1 cellular context compared by ENCODE assay signal in the genomic region with DNA sequence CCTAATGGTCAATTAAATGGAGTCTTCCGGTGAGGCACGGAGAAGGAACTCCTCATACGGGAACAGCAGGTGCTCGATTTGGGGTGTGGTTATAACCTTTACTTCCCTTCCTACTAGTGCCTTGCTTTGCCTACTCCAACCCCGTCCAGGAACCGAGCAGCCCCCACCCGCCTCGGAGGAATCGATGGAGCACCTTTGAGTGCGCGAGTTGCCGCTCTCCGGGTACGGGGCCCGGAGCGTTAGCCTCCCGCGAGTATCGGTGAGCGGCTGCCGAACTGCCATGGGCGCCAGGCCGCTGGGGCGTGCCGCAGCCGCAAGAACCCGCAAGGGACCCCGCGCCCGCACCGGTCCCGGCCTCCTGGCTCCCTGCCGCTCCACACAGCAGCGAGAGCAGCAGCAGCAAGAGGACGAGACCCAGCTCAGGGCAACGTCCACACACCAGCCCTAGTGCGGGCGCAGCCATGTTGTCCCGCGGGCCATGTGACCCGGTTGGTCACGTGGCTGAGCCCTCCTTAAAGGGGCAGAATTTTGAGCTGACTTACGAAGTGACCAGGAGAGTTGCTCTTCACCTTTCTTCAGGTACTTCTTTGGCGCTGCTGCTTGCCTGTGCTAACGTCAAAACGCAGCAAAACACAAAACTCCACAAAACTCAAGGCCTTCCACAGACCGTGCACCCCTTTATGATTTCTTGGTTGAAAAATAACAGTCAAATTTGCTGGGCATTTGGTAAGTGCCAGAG.
A peak's percentile ranks its signal among the peaks of the same experiment; 100 is the strongest.
TF ChIP-seq lines count a peak whose summit lies in the region.

Gene SUMF1 (minus strand): TSS at position 487 of the 739 bp plus-strand sequence. CDS start 24 bp downstream, at position 463.

TF ChIP-seq in HepG2, 621 proteins besides CTCF, POLR2A, EP300 and RAD21 (continued from another document and continues in another):
- TF ChIP-seq, protein P1, sequence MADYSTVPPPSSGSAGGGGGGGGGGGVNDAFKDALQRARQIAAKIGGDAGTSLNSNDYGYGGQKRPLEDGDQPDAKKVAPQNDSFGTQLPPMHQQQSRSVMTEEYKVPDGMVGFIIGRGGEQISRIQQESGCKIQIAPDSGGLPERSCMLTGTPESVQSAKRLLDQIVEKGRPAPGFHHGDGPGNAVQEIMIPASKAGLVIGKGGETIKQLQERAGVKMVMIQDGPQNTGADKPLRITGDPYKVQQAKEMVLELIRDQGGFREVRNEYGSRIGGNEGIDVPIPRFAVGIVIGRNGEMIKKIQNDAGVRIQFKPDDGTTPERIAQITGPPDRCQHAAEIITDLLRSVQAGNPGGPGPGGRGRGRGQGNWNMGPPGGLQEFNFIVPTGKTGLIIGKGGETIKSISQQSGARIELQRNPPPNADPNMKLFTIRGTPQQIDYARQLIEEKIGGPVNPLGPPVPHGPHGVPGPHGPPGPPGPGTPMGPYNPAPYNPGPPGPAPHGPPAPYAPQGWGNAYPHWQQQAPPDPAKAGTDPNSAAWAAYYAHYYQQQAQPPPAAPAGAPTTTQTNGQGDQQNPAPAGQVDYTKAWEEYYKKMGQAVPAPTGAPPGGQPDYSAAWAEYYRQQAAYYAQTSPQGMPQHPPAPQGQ (CRISPR knock-in tag; IDR thresholded peaks at IDR 0.05; ENCODE audit: borderline replicate concordance): no peak
- TF ChIP-seq KAT7 (CRISPR knock-in tag; IDR thresholded peaks at IDR 0.05; ENCODE audit: borderline replicate concordance): peak; percentile 98
- peak; percentile 18; the same call in 1 of the 2 replicates for TF ChIP-seq ZFP36L1 (CRISPR knock-in tag; IDR thresholded peaks at IDR 0.05)
- peak; percentile 85; the same call in 1 of the 2 replicates for TF ChIP-seq GZF1 (CRISPR knock-in tag; IDR thresholded peaks at IDR 0.05)
- TF ChIP-seq ZEB1 (IDR thresholded peaks at IDR 0.05; ENCODE audit: insufficient replicate concordance, low read depth): peak; percentile 31
- TF ChIP-seq CHD2 (IDR thresholded peaks at IDR 0.05; ENCODE audit: low read depth, low read length): 0 out of 2 replicates have a peak, but pooled peaks have one; percentile 19
- peak; percentile 73; the same call in 1 of the 2 replicates for TF ChIP-seq CREBL2 (CRISPR knock-in tag; IDR thresholded peaks at IDR 0.05; ENCODE audit: borderline replicate concordance)
- TF ChIP-seq SALL2 (CRISPR knock-in tag; IDR thresholded peaks at IDR 0.05): peak; percentile 88; the same call in 1 of the 2 replicates
- no peak for TF ChIP-seq IKZF4 (CRISPR knock-in tag; IDR thresholded peaks at IDR 0.05; ENCODE audit: borderline replicate concordance, low read depth, not compliant biosample characterization)
- TF ChIP-seq ZKSCAN5 (CRISPR knock-in tag; IDR thresholded peaks at IDR 0.05): no peak
- TF ChIP-seq IRF2 (CRISPR knock-in tag; IDR thresholded peaks at IDR 0.05): peak; percentile 82
- TF ChIP-seq, protein P2, sequence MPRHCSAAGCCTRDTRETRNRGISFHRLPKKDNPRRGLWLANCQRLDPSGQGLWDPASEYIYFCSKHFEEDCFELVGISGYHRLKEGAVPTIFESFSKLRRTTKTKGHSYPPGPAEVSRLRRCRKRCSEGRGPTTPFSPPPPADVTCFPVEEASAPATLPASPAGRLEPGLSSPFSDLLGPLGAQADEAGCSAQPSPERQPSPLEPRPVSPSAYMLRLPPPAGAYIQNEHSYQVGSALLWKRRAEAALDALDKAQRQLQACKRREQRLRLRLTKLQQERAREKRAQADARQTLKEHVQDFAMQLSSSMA (CRISPR knock-in tag; IDR thresholded peaks at IDR 0.05): no peak
- no peak for TF ChIP-seq GPBP1L1 (CRISPR knock-in tag; IDR thresholded peaks at IDR 0.05)
- TF ChIP-seq, protein P3, sequence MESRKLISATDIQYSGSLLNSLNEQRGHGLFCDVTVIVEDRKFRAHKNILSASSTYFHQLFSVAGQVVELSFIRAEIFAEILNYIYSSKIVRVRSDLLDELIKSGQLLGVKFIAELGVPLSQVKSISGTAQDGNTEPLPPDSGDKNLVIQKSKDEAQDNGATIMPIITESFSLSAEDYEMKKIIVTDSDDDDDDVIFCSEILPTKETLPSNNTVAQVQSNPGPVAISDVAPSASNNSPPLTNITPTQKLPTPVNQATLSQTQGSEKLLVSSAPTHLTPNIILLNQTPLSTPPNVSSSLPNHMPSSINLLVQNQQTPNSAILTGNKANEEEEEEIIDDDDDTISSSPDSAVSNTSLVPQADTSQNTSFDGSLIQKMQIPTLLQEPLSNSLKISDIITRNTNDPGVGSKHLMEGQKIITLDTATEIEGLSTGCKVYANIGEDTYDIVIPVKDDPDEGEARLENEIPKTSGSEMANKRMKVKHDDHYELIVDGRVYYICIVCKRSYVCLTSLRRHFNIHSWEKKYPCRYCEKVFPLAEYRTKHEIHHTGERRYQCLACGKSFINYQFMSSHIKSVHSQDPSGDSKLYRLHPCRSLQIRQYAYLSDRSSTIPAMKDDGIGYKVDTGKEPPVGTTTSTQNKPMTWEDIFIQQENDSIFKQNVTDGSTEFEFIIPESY (CRISPR knock-in tag; IDR thresholded peaks at IDR 0.05): peak; percentile 46
- peak; percentile 71; the same call in 1 of the 2 replicates for TF ChIP-seq ZNF547 (CRISPR knock-in tag; IDR thresholded peaks at IDR 0.05)
- TF ChIP-seq BHLHE40 (IDR thresholded peaks at IDR 0.05; ENCODE audit: low read length): peak; percentile 88
- TF ChIP-seq ZNF564 (CRISPR knock-in tag; IDR thresholded peaks at IDR 0.05): peak; percentile 78
- TF ChIP-seq ZNF766 (CRISPR knock-in tag; IDR thresholded peaks at IDR 0.05; ENCODE audit: borderline replicate concordance): peak; percentile 64; the same call in 1 of the 2 replicates
- TF ChIP-seq MYC (CRISPR knock-in tag; IDR thresholded peaks at IDR 0.05; ENCODE audit: borderline replicate concordance): peak; percentile 97
- peak; percentile 52 for TF ChIP-seq ZNF263 (CRISPR knock-in tag; IDR thresholded peaks at IDR 0.05)
- TF ChIP-seq, protein P4, sequence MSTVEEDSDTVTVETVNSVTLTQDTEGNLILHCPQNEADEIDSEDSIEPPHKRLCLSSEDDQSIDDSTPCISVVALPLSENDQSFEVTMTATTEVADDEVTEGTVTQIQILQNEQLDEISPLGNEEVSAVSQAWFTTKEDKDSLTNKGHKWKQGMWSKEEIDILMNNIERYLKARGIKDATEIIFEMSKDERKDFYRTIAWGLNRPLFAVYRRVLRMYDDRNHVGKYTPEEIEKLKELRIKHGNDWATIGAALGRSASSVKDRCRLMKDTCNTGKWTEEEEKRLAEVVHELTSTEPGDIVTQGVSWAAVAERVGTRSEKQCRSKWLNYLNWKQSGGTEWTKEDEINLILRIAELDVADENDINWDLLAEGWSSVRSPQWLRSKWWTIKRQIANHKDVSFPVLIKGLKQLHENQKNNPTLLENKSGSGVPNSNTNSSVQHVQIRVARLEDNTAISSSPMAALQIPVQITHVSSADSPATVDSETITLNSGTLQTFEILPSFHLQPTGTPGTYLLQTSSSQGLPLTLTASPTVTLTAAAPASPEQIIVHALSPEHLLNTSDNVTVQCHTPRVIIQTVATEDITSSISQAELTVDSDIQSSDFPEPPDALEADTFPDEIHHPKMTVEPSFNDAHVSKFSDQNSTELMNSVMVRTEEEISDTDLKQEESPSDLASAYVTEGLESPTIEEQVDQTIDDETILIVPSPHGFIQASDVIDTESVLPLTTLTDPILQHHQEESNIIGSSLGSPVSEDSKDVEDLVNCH (CRISPR knock-in tag; IDR thresholded peaks at IDR 0.05): 0 out of 2 replicates have a peak, but pooled peaks have one; percentile 73
- TF ChIP-seq, protein P5, sequence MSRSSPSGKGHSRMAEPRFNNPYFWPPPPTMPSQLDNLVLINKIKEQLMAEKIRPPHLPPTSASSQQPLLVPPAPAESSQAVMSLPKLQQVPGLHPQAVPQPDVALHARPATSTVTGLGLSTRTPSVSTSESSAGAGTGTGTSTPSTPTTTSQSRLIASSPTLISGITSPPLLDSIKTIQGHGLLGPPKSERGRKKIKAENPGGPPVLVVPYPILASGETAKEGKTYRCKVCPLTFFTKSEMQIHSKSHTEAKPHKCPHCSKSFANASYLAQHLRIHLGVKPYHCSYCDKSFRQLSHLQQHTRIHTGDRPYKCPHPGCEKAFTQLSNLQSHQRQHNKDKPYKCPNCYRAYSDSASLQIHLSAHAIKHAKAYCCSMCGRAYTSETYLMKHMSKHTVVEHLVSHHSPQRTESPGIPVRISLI (CRISPR knock-in tag; IDR thresholded peaks at IDR 0.05; ENCODE audit: borderline replicate concordance): peak; percentile 43; the same call in 1 of the 2 replicates
- no peak for TF ChIP-seq STAT6 (CRISPR knock-in tag; IDR thresholded peaks at IDR 0.05; ENCODE audit: borderline replicate concordance)
- no peak for TF ChIP-seq MAFK (conservative IDR thresholded peaks at IDR 0.05 in 1 of 2, IDR thresholded peaks at IDR 0.05 in 1 of 2; ENCODE audit: low read length in 2 of 2)
- no peak for TF ChIP-seq FIP1L1 (IDR thresholded peaks at IDR 0.05; ENCODE audit: borderline replicate concordance, insufficient read depth, low read depth, low read length)
- peak; percentile 51 for TF ChIP-seq SRSF1 (optimal IDR thresholded peaks at IDR 0.05; ENCODE audit: low read depth, low read length)
- TF ChIP-seq, protein P6, sequence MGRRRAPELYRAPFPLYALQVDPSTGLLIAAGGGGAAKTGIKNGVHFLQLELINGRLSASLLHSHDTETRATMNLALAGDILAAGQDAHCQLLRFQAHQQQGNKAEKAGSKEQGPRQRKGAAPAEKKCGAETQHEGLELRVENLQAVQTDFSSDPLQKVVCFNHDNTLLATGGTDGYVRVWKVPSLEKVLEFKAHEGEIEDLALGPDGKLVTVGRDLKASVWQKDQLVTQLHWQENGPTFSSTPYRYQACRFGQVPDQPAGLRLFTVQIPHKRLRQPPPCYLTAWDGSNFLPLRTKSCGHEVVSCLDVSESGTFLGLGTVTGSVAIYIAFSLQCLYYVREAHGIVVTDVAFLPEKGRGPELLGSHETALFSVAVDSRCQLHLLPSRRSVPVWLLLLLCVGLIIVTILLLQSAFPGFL (CRISPR knock-in tag; IDR thresholded peaks at IDR 0.05): no peak
- TF ChIP-seq ZNF337 (CRISPR knock-in tag; IDR thresholded peaks at IDR 0.05; ENCODE audit: borderline replicate concordance, low read depth): 0 out of 2 replicates have a peak, but pooled peaks have one; percentile 61
- TF ChIP-seq SAP130 (CRISPR knock-in tag; IDR thresholded peaks at IDR 0.05; ENCODE audit: low read depth): peak; percentile 99
- peak; percentile 47; the same call in 1 of the 2 replicates for TF ChIP-seq ZNF431 (CRISPR knock-in tag; IDR thresholded peaks at IDR 0.05; ENCODE audit: borderline replicate concordance, low read depth)
- peak; percentile 42; the same call in 1 of the 2 replicates for TF ChIP-seq NR2F2 (IDR thresholded peaks at IDR 0.05; ENCODE audit: borderline replicate concordance, low read depth)
- peak; percentile 51; the same call in 1 of the 2 replicates for TF ChIP-seq ZNF329 (CRISPR knock-in tag; IDR thresholded peaks at IDR 0.05; ENCODE audit: low read depth)
- no peak for TF ChIP-seq ZNF292 (CRISPR knock-in tag; IDR thresholded peaks at IDR 0.05; ENCODE audit: borderline replicate concordance, low read depth)
